1 cellular context compared by ENCODE assay signal in genomic region chr15:88631464-88632028, GRCh38.
TF ChIP-seq lines count a peak whose summit lies in the region.

No MANE protein-coding gene starts in this region.

TF ChIP-seq in K562, 482 proteins besides CTCF, POLR2A, EP300 and RAD21:
- no peak for TF ChIP-seq GATAD2B (IDR thresholded peaks at IDR 0.05; ENCODE audit: borderline replicate concordance)
- TF ChIP-seq RBFOX2 (IDR thresholded peaks at IDR 0.05; ENCODE audit: low read depth, low read length) = peak; percentile 40; the same call in 1 of the 2 replicates
- TF ChIP-seq POLR2G (IDR thresholded peaks at IDR 0.05; ENCODE audit: low read depth, low read length) = 0 out of 2 replicates have a peak, but pooled peaks have one; percentile 38
- no peak for TF ChIP-seq IFI16 (CRISPR knock-in tag; IDR thresholded peaks at IDR 0.05)
- no peak for TF ChIP-seq ZHX1 (conservative IDR thresholded peaks at IDR 0.05; ENCODE audit: low read length)
- no peak for TF ChIP-seq SMAD2 (IDR thresholded peaks at IDR 0.05; ENCODE audit: low read depth, low read length)
